In the genomic region with DNA sequence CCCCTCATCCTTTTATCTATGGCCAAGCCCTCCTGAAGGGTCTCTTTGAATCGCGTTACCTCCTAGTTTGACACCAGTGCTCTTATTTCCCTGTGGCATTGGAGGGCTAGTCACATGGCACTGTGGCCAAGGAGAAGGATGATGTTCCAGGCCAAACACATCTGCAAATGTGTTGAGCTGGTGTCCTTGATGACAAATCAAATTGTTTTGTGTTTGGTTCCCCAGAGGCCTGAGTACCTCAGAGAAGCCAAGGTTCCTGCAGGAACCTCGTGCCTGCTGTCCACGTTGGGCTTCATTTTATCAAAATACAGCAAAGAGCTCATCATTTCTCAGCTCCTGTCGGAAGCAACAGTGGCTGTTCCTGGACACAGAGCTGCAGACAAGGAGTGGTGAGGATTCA, we compare ENCODE assay signal across 13 cellular contexts. TPM values are rescaled to one million over a fixed set of nuclear protein-coding genes. Genes with fewer than 3 reads are reported as not detected.
DNase-seq lines count a peak whose midpoint lies in the region; ATAC-seq and TF ChIP-seq lines count a peak whose summit lies in the region.
"Had no signal": no experiment of that assay in that cellular context is flagged by ENCODE, and none has a peak within 500 bp of the region (broad histone marks: within the 10 kb centered on the region; RNA-seq: fewer than 3 reads in every experiment).

No MANE protein-coding gene starts in this region.

- no peaks in the 10 kb centered on the region for H3K79me2 ChIP-seq in smooth muscle cell (ENCODE audit: low read depth)
- H3K79me2 ChIP-seq: parathyroid adenoma had no signal

- H3K36me3 ChIP-seq in smooth muscle cell (ENCODE audit: low read depth) (no peaks in the 10 kb centered on the region), H7 (replicated peaks; ENCODE audit: control insufficient read depth, insufficient read depth, low read length) (peaks cover 1% of the 10 kb centered on the region; the same call in 1 of the 2 replicates)

- DNase-seq in HK-2 (ENCODE audit: unreplicated experiment), result peak; percentile 11
- no peak for DNase-seq in caudate nucleus (lab: John Stamatoyannopoulos, UW)
- peak; percentile 17 for DNase-seq in iris pigment epithelial cell (ENCODE audit: low read depth)
- no peak for DNase-seq in smooth muscle cell (lab: John Stamatoyannopoulos, UW; ENCODE audit: unreplicated experiment)
- DNase-seq in H7, result no peak
- no peak for DNase-seq in superior temporal gyrus (ENCODE audit: extremely low spot score)
- no peak for DNase-seq in NCI-H82 (lab: John Stamatoyannopoulos, UW)
- DNase-seq: activated CD8-positive, alpha-beta memory T cell treated with anti-CD3 and anti-CD28 coated beads, Interleukin-2, amount 50 U/mL, for 4 hours; activated naive CD8-positive, alpha-beta T cell treated with anti-CD3 and anti-CD28 coated beads, Interleukin-2, amount 10 ng/mL, durations not matched to agents 7 days and 5 days; NCI-H69; stimulated activated CD4-positive, alpha-beta T cell treated with anti-CD3 and anti-CD28 coated beads, Interleukin-1b, Interleukin-23, amount 100 ng/mL, for 48 hours had no signal

- no peaks in the 10 kb centered on the region for H3K9me3 ChIP-seq in smooth muscle cell (replicated peaks; ENCODE audit: low read depth)

- peaks cover 8% of the 10 kb centered on the region for H3K4me1 ChIP-seq in smooth muscle cell (ENCODE audit: low read depth)
- H3K4me1 ChIP-seq: parathyroid adenoma had no signal

- H3K27ac ChIP-seq in caudate nucleus (ENCODE audit: low read depth, low read length) (peak overlapping the region; percentile 54), smooth muscle cell (ENCODE audit: low read depth) (peak overlapping the region; percentile 96)
- H3K27ac ChIP-seq: parathyroid adenoma had no signal

- no peaks in the 10 kb centered on the region for H3K27me3 ChIP-seq in smooth muscle cell (ENCODE audit: low read depth)
- no peaks in the 10 kb centered on the region for H3K27me3 ChIP-seq in H7 (ENCODE audit: control insufficient read depth, insufficient read depth, low read length)

- H3K9ac ChIP-seq in smooth muscle cell (ENCODE audit: low read depth), result peak overlapping the region; percentile 73
- H3K9ac ChIP-seq: parathyroid adenoma had no signal

- no peak for TF ChIP-seq CTCF in smooth muscle cell (IDR thresholded peaks at IDR 0.05; ENCODE audit: borderline replicate concordance, insufficient read depth, poor library complexity, severe bottlenecking)

- WGBS in smooth muscle cell (ENCODE audit: low lambda C conversion rate), result 72% methylated on average over 5 of the region's 5 CpGs

- no peak for ATAC-seq in HG02588 (IDR thresholded peaks at IDR 0.05; ENCODE audit: unreplicated experiment)

- H2AFZ ChIP-seq in smooth muscle cell (ENCODE audit: low read depth), result no peak overlapping the region
- H2AFZ ChIP-seq: parathyroid adenoma had no signal

- peaks cover 16% of the 10 kb centered on the region for H3F3A ChIP-seq in smooth muscle cell (ENCODE audit: low read depth)

- H3K4me3 ChIP-seq in smooth muscle cell, result no peak overlapping the region
- no peak overlapping the region for H3K4me3 ChIP-seq in H7 (ENCODE audit: insufficient read depth, low read depth, low read length)

- peak overlapping the region; percentile 65 for H3K4me2 ChIP-seq in smooth muscle cell

- H4K20me1 ChIP-seq in smooth muscle cell (ENCODE audit: low read depth), result no peaks in the 10 kb centered on the region

RNA-seq across cellular contexts. Expression of a gene that starts 20.7 kb away (rescaled TPM):
- total RNA-seq in smooth muscle cell, result 708 and 831 TPM in 2 replicates
- 879 and 884 TPM in 2 replicates for polyA plus RNA-seq in smooth muscle cell
- 677 and 731 TPM in 2 replicates for total RNA-seq in H7 (2014; rRNA removed; shearing (Covaris generic))

RNA-seq across cellular contexts. Expression of a gene that starts 55.7 kb away (rescaled TPM):
- 64.5 and 78.3 TPM in 2 replicates for total RNA-seq in smooth muscle cell
- 68.6 and 70.4 TPM in 2 replicates for polyA plus RNA-seq in smooth muscle cell
- total RNA-seq in H7 (2014; rRNA removed; shearing (Covaris generic)), result 268 and 318 TPM in 2 replicates

Comparison
In these comparisons a context has a peak if more than half of its experiments do, and no peak if none do; other contexts are left out.
1. DNase-seq: peak in HK-2 (single experiment) and iris pigment epithelial cell (single experiment); none in caudate nucleus (0 of 61), smooth muscle cell (single experiment), H7 (single experiment), superior temporal gyrus (single experiment) and NCI-H82 (single experiment).